In the genomic region with DNA sequence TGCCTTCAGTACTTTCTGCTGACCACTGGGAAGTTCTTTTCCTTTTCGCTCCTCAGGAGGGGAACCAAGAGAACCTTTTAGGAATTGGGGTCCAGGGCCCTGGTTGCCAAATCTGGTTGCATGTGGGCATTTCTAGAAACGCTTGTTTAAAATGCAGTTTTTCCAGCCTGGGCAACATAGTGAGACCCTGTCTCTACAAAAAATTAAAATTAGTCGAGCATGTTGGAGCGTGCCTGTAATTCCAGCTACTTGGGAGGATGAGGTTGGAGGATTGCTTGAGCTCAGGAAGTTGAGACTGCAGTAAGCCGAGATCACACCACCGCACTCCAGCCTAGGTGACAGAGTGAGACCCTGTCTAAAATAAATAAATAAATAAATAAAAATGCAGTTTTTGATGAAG, we compare ENCODE assay signal across 10 cellular contexts. TPM values are rescaled to one million over a fixed set of nuclear protein-coding genes. Genes with fewer than 3 reads are reported as not detected.
DNase-seq lines count a peak whose midpoint lies in the region; ATAC-seq and TF ChIP-seq lines count a peak whose summit lies in the region.
"Had no signal": no experiment of that assay in that cellular context is flagged by ENCODE, and none has a peak within 500 bp of the region (broad histone marks: within the 10 kb centered on the region; RNA-seq: fewer than 3 reads in every experiment).

No MANE protein-coding gene starts in this region.

- H3K36me3 Mint-ChIP-seq in activated CD8-positive, alpha-beta T cell treated with anti-CD3 and anti-CD28 coated beads, Interleukin-2, amount 10 ng/mL, durations not matched to agents 7 days and 5 days (ENCODE audit: low read depth) = peaks cover 41% of the 10 kb centered on the region

- 75 to 79% (median 79%) methylated on average over 6 of the region's 6 CpGs for WGBS in heart left ventricle, 4 donors
- 75 to 78% methylated on average over 6 of the region's 6 CpGs for WGBS in thyroid gland, 2 donors

- H3K4me1 Mint-ChIP-seq in activated CD8-positive, alpha-beta T cell treated with anti-CD3 and anti-CD28 coated beads, Interleukin-2, amount 10 ng/mL, durations not matched to agents 7 days and 5 days (ENCODE audit: low read depth) = peaks cover 61% of the 10 kb centered on the region

- H3K36me3 ChIP-seq in heart left ventricle (peaks cover 0 to 25% (median 14%) of the 10 kb centered on the region in 9 donors), right atrium auricular region (peaks cover 28% of the 10 kb centered on the region), iPS-18a (ENCODE audit: control insufficient read depth, low read depth, low read length) (no peaks in the 10 kb centered on the region), thyroid gland (no peaks in the 10 kb centered on the region)

- peak overlapping the region in 9 of 12 donors; percentile 64 to 98 (median 85) for H3K4me3 ChIP-seq in heart left ventricle
- H3K4me3 ChIP-seq in right atrium auricular region = peak overlapping the region in 1 of 2 donors; percentile 84
- H3K4me3 ChIP-seq in iPS-18a (ENCODE audit: low read length) = peak overlapping the region; percentile 50
- no peak overlapping the region for H3K4me3 ChIP-seq in thyroid gland (replicated peaks in 1 of 3)

- H3K9ac ChIP-seq in iPS-18a (ENCODE audit: low read length) = no peak overlapping the region

- H3K27me3 Mint-ChIP-seq in activated CD8-positive, alpha-beta T cell treated with anti-CD3 and anti-CD28 coated beads, Interleukin-2, amount 10 ng/mL, durations not matched to agents 7 days and 5 days (ENCODE audit: low read depth) = no peaks in the 10 kb centered on the region

- TF ChIP-seq CTCF in heart left ventricle (IDR thresholded peaks at IDR 0.05) = no peak
- TF ChIP-seq CTCF in right atrium auricular region (IDR thresholded peaks at IDR 0.05) = no peak
- TF ChIP-seq CTCF in thyroid gland (IDR thresholded peaks at IDR 0.05) = no peak

- CTCF ChIA-PET in activated CD8-positive, alpha-beta T cell treated with anti-CD3 and anti-CD28 coated beads, Interleukin-2, amount 10 ng/mL, durations not matched to agents 7 days and 5 days (lab: Charles Lee) = interaction anchor here (1.0 to 12.9 kb wide), 6 partner anchors 8 to 138 kb away, joined by 3 to 328 read pairs (median 12); a partner anchor contains a TSS

- ATAC-seq in heart left ventricle = no peak
- no peak for ATAC-seq in activated CD8-positive, alpha-beta T cell treated with anti-CD3 and anti-CD28 coated beads, Interleukin-2, amount 10 ng/mL, durations not matched to agents 7 days and 5 days
- no peak for ATAC-seq in GM18868 (IDR thresholded peaks at IDR 0.05; ENCODE audit: unreplicated experiment)

- intact Hi-C loops in heart left ventricle (cut with DNase I) = loop anchor here in 7 of 10 donors (5.0 to 10.0 kb wide), 5 partner anchors 35 to 98 kb away; a partner anchor contains a TSS
- intact Hi-C loops in thyroid gland (cut with DNase I) = loop anchor here (5.0 kb wide), 1 partner anchor 45 kb away; a partner anchor contains a TSS

- TF ChIP-seq POLR2A in heart left ventricle (IDR thresholded peaks at IDR 0.05) (no peak), thyroid gland (IDR thresholded peaks at IDR 0.05) (no peak)

- no peak for DNase-seq in heart left ventricle
- DNase-seq in right atrium auricular region (ENCODE audit: low spot score) = no peak
- no peak for DNase-seq in activated CD8-positive, alpha-beta T cell treated with anti-CD3 and anti-CD28 coated beads, Interleukin-2, amount 10 ng/mL, durations not matched to agents 7 days and 5 days
- DNase-seq in thyroid gland = no peak
- DNase-seq in stimulated activated CD4-positive, alpha-beta T cell treated with anti-CD3 and anti-CD28 coated beads, Interleukin-2, amount 100 ng/mL, for 48 hours = no peak
- DNase-seq in DMS79 treated with DMSO at 0.1 percent for 48 hours (lab: John Stamatoyannopoulos, UW) = no peak
- DNase-seq: testis had no signal

- peaks cover 0 to 51% (median 17%) of the 10 kb centered on the region in 12 donors for H3K4me1 ChIP-seq in heart left ventricle
- H3K4me1 ChIP-seq in right atrium auricular region = peaks cover 0 to 41% of the 10 kb centered on the region in 2 donors
- no peaks in the 10 kb centered on the region for H3K4me1 ChIP-seq in iPS-18a (ENCODE audit: control insufficient read depth, low read depth, low read length)
- peaks cover 26 to 39% of the 10 kb centered on the region in 2 donors for H3K4me1 ChIP-seq in thyroid gland

- peak overlapping the region in 4 of 12 donors; percentile 71 to 92 (median 78) for H3K27ac ChIP-seq in heart left ventricle
- peak overlapping the region in 1 of 2 donors; percentile 81 for H3K27ac ChIP-seq in right atrium auricular region
- H3K27ac ChIP-seq in iPS-18a (ENCODE audit: low read length) = no peak overlapping the region
- H3K27ac ChIP-seq in thyroid gland = peak overlapping the region; percentile 18 to 89 (median 77)

- no peaks in the 10 kb centered on the region for H3K9me3 Mint-ChIP-seq in activated CD8-positive, alpha-beta T cell treated with anti-CD3 and anti-CD28 coated beads, Interleukin-2, amount 10 ng/mL, durations not matched to agents 7 days and 5 days (ENCODE audit: insufficient read depth)

- peak overlapping the region; percentile 90 for H3K27ac Mint-ChIP-seq in activated CD8-positive, alpha-beta T cell treated with anti-CD3 and anti-CD28 coated beads, Interleukin-2, amount 10 ng/mL, durations not matched to agents 7 days and 5 days

- H3K27me3 ChIP-seq in heart left ventricle = no peaks in the 10 kb centered on the region
- H3K27me3 ChIP-seq in right atrium auricular region = no peaks in the 10 kb centered on the region
- H3K27me3 ChIP-seq in iPS-18a (ENCODE audit: control insufficient read depth, insufficient read depth, low read length) = peaks cover 19% of the 10 kb centered on the region
- H3K27me3 ChIP-seq in thyroid gland = no peaks in the 10 kb centered on the region
- H3K27me3 ChIP-seq: testis had no signal

- POLR2A ChIA-PET in activated CD8-positive, alpha-beta T cell treated with anti-CD3 and anti-CD28 coated beads, Interleukin-2, amount 10 ng/mL, durations not matched to agents 7 days and 5 days (lab: Charles Lee) = interaction anchor here (0.6 to 3.5 kb wide), 6 partner anchors 28 to 111 kb away, joined by 3 to 18 read pairs (median 4); a partner anchor contains a TSS

- no peaks in the 10 kb centered on the region for H3K9me3 ChIP-seq in heart left ventricle
- no peaks in the 10 kb centered on the region for H3K9me3 ChIP-seq in right atrium auricular region
- no peaks in the 10 kb centered on the region for H3K9me3 ChIP-seq in iPS-18a (ENCODE audit: control insufficient read depth, low read depth, low read length)
- H3K9me3 ChIP-seq in thyroid gland = no peaks in the 10 kb centered on the region
- H3K9me3 ChIP-seq: testis had no signal

- H3K4me3 Mint-ChIP-seq in activated CD8-positive, alpha-beta T cell treated with anti-CD3 and anti-CD28 coated beads, Interleukin-2, amount 10 ng/mL, durations not matched to agents 7 days and 5 days = peak overlapping the region; percentile 85

RNA-seq across cellular contexts. Expression of a gene that starts 1.2 kb away (rescaled TPM):
- 10 to 100 TPM; 24.2 to 45.0 (median 36.1) TPM for total RNA-seq in heart left ventricle
- polyA plus RNA-seq in heart left ventricle = 10 to 100 TPM; 12.6 to 16.1 TPM
- 10 to 100 TPM; 28.4 to 35.4 TPM for total RNA-seq in right atrium auricular region
- total RNA-seq in activated CD8-positive, alpha-beta T cell treated with anti-CD3 and anti-CD28 coated beads, Interleukin-2, amount 10 ng/mL, durations not matched to agents 7 days and 5 days = 10 to 100 TPM; 37.9 to 44.0 TPM
- total RNA-seq in thyroid gland = 100 to 1,000 TPM in 1 of 4 donors, 10 to 100 TPM in 3; 47.3 to 103 (median 78.9) TPM

RNA-seq across cellular contexts. Expression of a gene that starts 15.1 kb away (rescaled TPM):
- 1 to 10 TPM in 1 of 9 donors, not detected in 8; 2.7 TPM for total RNA-seq in heart left ventricle
- polyA plus RNA-seq in heart left ventricle = under 1 TPM in 1 of 2 donors, not detected in 1; 0.04 TPM
- total RNA-seq in right atrium auricular region = 1 to 10 TPM; 1.2 to 6.5 TPM
- not detected for total RNA-seq in activated CD8-positive, alpha-beta T cell treated with anti-CD3 and anti-CD28 coated beads, Interleukin-2, amount 10 ng/mL, durations not matched to agents 7 days and 5 days
- 100 to 1,000 TPM in 3 of 4 donors, 10 to 100 TPM in 1; 63.6 to 150 (median 127) TPM for total RNA-seq in thyroid gland
- total RNA-seq: neural crest cell had no signal

RNA-seq across cellular contexts. Expression of a gene that starts 28.3 kb away (rescaled TPM):
- total RNA-seq in heart left ventricle (10 to 100 TPM; 41.2 to 80.9 (median 53.6) TPM), right atrium auricular region (10 to 100 TPM; 37.9 to 45.4 TPM), thyroid gland (100 to 1,000 TPM; 165 to 221 (median 193) TPM)
- polyA plus RNA-seq in heart left ventricle = 10 to 100 TPM; 53.8 to 56.6 TPM
- 100 to 1,000 TPM; 186 to 196 TPM for total RNA-seq in activated CD8-positive, alpha-beta T cell treated with anti-CD3 and anti-CD28 coated beads, Interleukin-2, amount 10 ng/mL, durations not matched to agents 7 days and 5 days

RNA-seq across cellular contexts. Expression of a gene that starts 46.5 kb away (rescaled TPM):
- total RNA-seq in heart left ventricle (10 to 100 TPM; 11.1 to 21.2 (median 16.7) TPM), right atrium auricular region (10 to 100 TPM; 11.7 to 12.8 TPM), thyroid gland (10 to 100 TPM in 3 of 4 donors, 1 to 10 TPM in 1; 7.1 to 14.1 (median 12.3) TPM)
- polyA plus RNA-seq in heart left ventricle = 10 to 100 TPM in 1 of 2 donors, 1 to 10 TPM in 1; 4.1 to 15.8 TPM
- total RNA-seq in activated CD8-positive, alpha-beta T cell treated with anti-CD3 and anti-CD28 coated beads, Interleukin-2, amount 10 ng/mL, durations not matched to agents 7 days and 5 days = 10 to 100 TPM; 23.7 to 24.5 TPM

Comparison
In these comparisons a context has a peak if more than half of its experiments do, and no peak if none do; other contexts are left out.
1. H3K4me3 ChIP-seq: peak in heart left ventricle (9 of 12) and iPS-18a (single experiment); none in thyroid gland (0 of 3).
2. RNA of a gene that starts 15.1 kb away (total RNA-seq): 63.6 to 150 TPM in thyroid gland; 1.2 to 6.5 TPM in right atrium auricular region, 2.7 TPM in heart left ventricle and not detected in activated CD8-positive, alpha-beta T cell treated with anti-CD3 and anti-CD28 coated beads, Interleukin-2, amount 10 ng/mL, durations not matched to agents 7 days and 5 days; every median in the first group is over 4 times any median in the second.